In the genomic region with DNA sequence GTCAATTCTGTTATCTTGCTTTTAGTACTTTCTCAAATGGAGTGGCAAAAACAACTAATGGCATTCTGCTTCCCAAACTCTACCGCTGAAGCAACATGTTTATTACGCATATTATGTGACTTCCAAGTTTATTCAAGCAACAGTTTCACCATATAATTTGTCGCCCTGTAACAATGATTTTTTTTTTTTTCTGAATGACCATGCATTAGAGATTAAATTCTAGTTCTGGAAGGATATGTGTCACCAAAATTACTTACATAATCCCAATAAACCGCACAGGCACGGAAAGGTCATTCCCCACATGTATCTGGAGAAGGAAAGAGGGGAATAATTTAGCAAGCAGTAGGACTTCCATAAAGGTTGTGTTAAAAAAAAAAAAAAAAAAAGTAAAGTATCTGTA, we compare ENCODE assay signal across 15 cellular contexts.
DNase-seq lines count a peak whose midpoint lies in the region; ATAC-seq, FAIRE-seq and TF ChIP-seq lines count a peak whose summit lies in the region.
"Had no signal": no experiment of that assay in that cellular context is flagged by ENCODE, and none has a peak within 500 bp of the region (broad histone marks: within the 10 kb centered on the region; RNA-seq: fewer than 3 reads in every experiment).

No MANE protein-coding gene starts in this region.

- peak overlapping the region; percentile 62 for H3K4me2 ChIP-seq in astrocyte (ENCODE audit: low read length)
- H3K4me2 ChIP-seq: GM23338 had no signal

- no peaks in the 10 kb centered on the region for H3K36me3 ChIP-seq in astrocyte (ENCODE audit: insufficient read depth, low read length)

- no peaks in the 10 kb centered on the region for H3K9me3 ChIP-seq in astrocyte (ENCODE audit: insufficient read depth, low read depth, low read length)

- H3K36me3 Mint-ChIP-seq in astrocyte (ENCODE audit: low read depth, unreplicated experiment) = no peaks in the 10 kb centered on the region
- H3K36me3 Mint-ChIP-seq: CD4-positive, alpha-beta memory T cell had no signal

- H3K4me1 Mint-ChIP-seq in astrocyte (ENCODE audit: low read depth, unreplicated experiment) = peaks cover 23% of the 10 kb centered on the region
- H3K4me1 Mint-ChIP-seq: CD4-positive, alpha-beta memory T cell had no signal

- peaks cover 26% of the 10 kb centered on the region for H3K4me1 ChIP-seq in astrocyte (ENCODE audit: insufficient read depth, low read length)

- no peaks in the 10 kb centered on the region for H3K9me3 Mint-ChIP-seq in astrocyte (ENCODE audit: unreplicated experiment)
- H3K9me3 Mint-ChIP-seq: GM23338, H9 had no signal

- no peak overlapping the region for H3K4me3 ChIP-seq in astrocyte (ENCODE audit: insufficient read depth, low read depth, low read length)
- H3K4me3 ChIP-seq: GM23338 had no signal

- no peak overlapping the region for H3K9ac ChIP-seq in astrocyte (ENCODE audit: low read length)

- H3K79me2 ChIP-seq in astrocyte (ENCODE audit: insufficient read depth, low read length) = no peaks in the 10 kb centered on the region

- intact Hi-C loops in left colon (cut with DNase I, micrococcal nuclease) (no loop called here), left ventricle myocardium superior (cut with micrococcal nuclease) (no loop called here)

- H4K20me1 ChIP-seq in astrocyte (ENCODE audit: insufficient read depth, low read length) = no peaks in the 10 kb centered on the region

- H2AFZ ChIP-seq in astrocyte (ENCODE audit: low read depth, low read length) = no peak overlapping the region

- no peak overlapping the region for H3K27ac Mint-ChIP-seq in astrocyte (ENCODE audit: unreplicated experiment)
- H3K27ac Mint-ChIP-seq: CD4-positive, alpha-beta memory T cell; HFFc6 had no signal

- no peaks in the 10 kb centered on the region for H3K27me3 Mint-ChIP-seq in astrocyte (ENCODE audit: low read depth, unreplicated experiment)
- H3K27me3 Mint-ChIP-seq: CD4-positive, alpha-beta memory T cell had no signal

- H3K4me3 Mint-ChIP-seq in astrocyte (ENCODE audit: unreplicated experiment) = no peak overlapping the region
- H3K4me3 Mint-ChIP-seq: CD4-positive, alpha-beta memory T cell; GM23338; H9; HFFc6 had no signal

- ATAC-seq in left colon (no peak), left ventricle myocardium superior (no peak)

- FAIRE-seq in astrocyte (lab: Jason Lieb, UNC) = no peak
- FAIRE-seq: GM12891, GM18507 had no signal

- H3K27ac ChIP-seq in astrocyte (ENCODE audit: low read depth, low read length) = no peak overlapping the region

- H3K27me3 ChIP-seq in astrocyte (ENCODE audit: insufficient read depth, low read length) = no peaks in the 10 kb centered on the region

- peak; percentile 55 for DNase-seq in HCEC 1CT
- peak; percentile 24 for DNase-seq in HT1080 (ENCODE audit: low read depth)
- DNase-seq in astrocyte (ENCODE audit: low read depth) = no peak
- no peak for DNase-seq in NCI-H82 (lab: John Stamatoyannopoulos, UW)
- no peak for DNase-seq in left colon
- DNase-seq in left ventricle myocardium superior = no peak
- DNase-seq: CD4-positive, alpha-beta memory T cell; COR-L47; DMS153; DND-41; H9; HFFc6 had no signal

- no peak for TF ChIP-seq CTCF in astrocyte (IDR thresholded peaks at IDR 0.05; ENCODE audit: insufficient read depth, low read depth, low read length)

Comparison
In these comparisons a context has a peak if more than half of its experiments do, and no peak if none do; other contexts are left out.
1. DNase-seq: peak in HCEC 1CT (single experiment) and HT1080 (single experiment); none in astrocyte (single experiment), NCI-H82 (single experiment), left colon (0 of 2) and left ventricle myocardium superior (single experiment).